ENCODE assay signal across 8 cellular contexts in the genomic region with DNA sequence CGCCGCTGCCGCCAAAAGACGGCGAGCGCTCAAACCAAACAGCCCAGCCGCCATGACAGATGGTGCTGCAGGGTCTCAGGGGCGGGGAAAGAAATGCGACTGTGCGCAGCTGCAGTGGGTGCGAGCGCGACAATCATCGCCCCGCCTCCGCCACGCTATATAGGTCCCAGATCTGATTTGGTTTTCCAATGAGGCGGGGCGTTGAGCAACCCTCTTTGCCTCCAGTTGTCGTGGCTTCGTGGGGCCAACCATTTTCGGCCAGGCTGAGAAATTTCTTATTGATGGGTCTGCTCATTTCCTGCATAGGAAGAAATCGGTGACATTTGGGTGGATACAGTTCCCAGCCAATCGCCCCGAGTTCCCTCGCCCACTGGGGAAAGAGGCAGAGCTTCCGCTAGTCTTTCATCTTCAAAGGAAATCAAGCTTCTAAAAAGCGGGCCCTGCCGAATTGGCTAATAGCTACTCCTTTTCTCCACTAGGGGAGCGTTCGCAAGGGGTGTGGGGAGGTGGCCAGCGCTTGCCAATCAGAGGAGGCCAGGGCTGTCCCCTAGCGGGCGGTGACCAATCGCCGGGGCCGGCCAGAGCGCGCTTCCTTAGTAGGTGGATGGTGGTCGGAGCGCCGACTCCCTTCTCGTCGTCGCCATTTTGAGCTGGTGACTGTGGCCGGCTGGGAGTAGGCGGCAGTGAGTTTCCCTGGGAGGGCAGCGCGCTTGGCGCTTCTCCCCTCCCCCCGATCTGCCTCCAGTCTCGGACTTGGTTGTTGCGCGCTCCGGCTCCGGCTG. TPM values are rescaled to one million over a fixed set of nuclear protein-coding genes. Genes with fewer than 3 reads are reported as not detected.
DNase-seq lines count a peak whose midpoint lies in the region; ATAC-seq and TF ChIP-seq lines count a peak whose summit lies in the region.

TSS of gene NDUFB11 (minus strand) at position 77 of the 782 bp plus-strand sequence. CDS start at position 54, 23 bp downstream.
A gene with protein sequence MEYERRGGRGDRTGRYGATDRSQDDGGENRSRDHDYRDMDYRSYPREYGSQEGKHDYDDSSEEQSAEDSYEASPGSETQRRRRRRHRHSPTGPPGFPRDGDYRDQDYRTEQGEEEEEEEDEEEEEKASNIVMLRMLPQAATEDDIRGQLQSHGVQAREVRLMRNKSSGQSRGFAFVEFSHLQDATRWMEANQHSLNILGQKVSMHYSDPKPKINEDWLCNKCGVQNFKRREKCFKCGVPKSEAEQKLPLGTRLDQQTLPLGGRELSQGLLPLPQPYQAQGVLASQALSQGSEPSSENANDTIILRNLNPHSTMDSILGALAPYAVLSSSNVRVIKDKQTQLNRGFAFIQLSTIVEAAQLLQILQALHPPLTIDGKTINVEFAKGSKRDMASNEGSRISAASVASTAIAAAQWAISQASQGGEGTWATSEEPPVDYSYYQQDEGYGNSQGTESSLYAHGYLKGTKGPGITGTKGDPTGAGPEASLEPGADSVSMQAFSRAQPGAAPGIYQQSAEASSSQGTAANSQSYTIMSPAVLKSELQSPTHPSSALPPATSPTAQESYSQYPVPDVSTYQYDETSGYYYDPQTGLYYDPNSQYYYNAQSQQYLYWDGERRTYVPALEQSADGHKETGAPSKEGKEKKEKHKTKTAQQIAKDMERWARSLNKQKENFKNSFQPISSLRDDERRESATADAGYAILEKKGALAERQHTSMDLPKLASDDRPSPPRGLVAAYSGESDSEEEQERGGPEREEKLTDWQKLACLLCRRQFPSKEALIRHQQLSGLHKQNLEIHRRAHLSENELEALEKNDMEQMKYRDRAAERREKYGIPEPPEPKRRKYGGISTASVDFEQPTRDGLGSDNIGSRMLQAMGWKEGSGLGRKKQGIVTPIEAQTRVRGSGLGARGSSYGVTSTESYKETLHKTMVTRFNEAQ (plus strand): TSS at position 596 of the 782 bp plus-strand sequence. CDS start 2,261 bp downstream, outside the sequence.

- H3K36me3 ChIP-seq in SK-N-MC (ENCODE audit: insufficient read depth, low read length) (peaks cover 32% of the 10 kb centered on the region; the same call in 1 of the 2 replicates), gastroesophageal sphincter (peaks cover 0 to 22% of the 10 kb centered on the region in 2 donors), suprapubic skin (no peaks in the 10 kb centered on the region)

- TF ChIP-seq EP300 in gastroesophageal sphincter (IDR thresholded peaks at IDR 0.05), result no peak
- TF ChIP-seq EP300 in suprapubic skin (IDR thresholded peaks at IDR 0.05), result no peak

- ATAC-seq in HG02571 (IDR thresholded peaks at IDR 0.05; ENCODE audit: unreplicated experiment) (peak; percentile 84), gastroesophageal sphincter (peak; percentile 98)

- no peaks in the 10 kb centered on the region for H3K27me3 ChIP-seq in gastroesophageal sphincter
- no peaks in the 10 kb centered on the region for H3K27me3 ChIP-seq in suprapubic skin

- peak within 1 kb of the TSS; percentile 95 for H3K27ac ChIP-seq in SK-N-MC
- peak within 1 kb of the TSS; percentile 90 to 97 (median 94) for H3K27ac ChIP-seq in gastroesophageal sphincter
- peak within 1 kb of the TSS; percentile 97 for H3K27ac ChIP-seq in suprapubic skin

- POLR2A ChIA-PET in GM10248 (lab: Yijun Ruan, JAX), result interaction anchor here (0.6 to 1.2 kb wide), 4 partner anchors 11 to 506 kb away, joined by 3 to 4 read pairs (median 3); no protein-coding TSS in a partner anchor

- DNase-seq in GM10248 (ENCODE audit: extremely low spot score), result peak; percentile 88
- DNase-seq in NB4 (ENCODE audit: low read depth), result peak; percentile 96
- peak; percentile 85 for DNase-seq in SK-N-MC (ENCODE audit: low read depth, low spot score)
- DNase-seq in activated naive CD4-positive, alpha-beta T cell treated with anti-CD3 and anti-CD28 coated beads, Interleukin-2, amount 10 ng/mL, durations not matched to agents 7 days and 5 days, result peak; percentile 94
- DNase-seq in nucleus accumbens (lab: John Stamatoyannopoulos, UW), result peak; percentile 36 to 95 (median 84)
- peak; percentile 96 for DNase-seq in suprapubic skin (ENCODE audit: low spot score in 2 of 2)

- H3K9me3 Mint-ChIP-seq in activated naive CD4-positive, alpha-beta T cell treated with anti-CD3 and anti-CD28 coated beads, Interleukin-2, amount 10 ng/mL, durations not matched to agents 7 days and 5 days, result peaks cover 3% of the 10 kb centered on the region

- peak within 1 kb of the TSS; percentile 94 for H3K9ac ChIP-seq in SK-N-MC (ENCODE audit: insufficient read length)

- H3K27ac Mint-ChIP-seq in activated naive CD4-positive, alpha-beta T cell treated with anti-CD3 and anti-CD28 coated beads, Interleukin-2, amount 10 ng/mL, durations not matched to agents 7 days and 5 days, result peak within 1 kb of the TSS; percentile 99

- peak within 1 kb of the TSS; percentile 95 for H3K4me3 Mint-ChIP-seq in activated naive CD4-positive, alpha-beta T cell treated with anti-CD3 and anti-CD28 coated beads, Interleukin-2, amount 10 ng/mL, durations not matched to agents 7 days and 5 days

- H3K4me1 Mint-ChIP-seq in activated naive CD4-positive, alpha-beta T cell treated with anti-CD3 and anti-CD28 coated beads, Interleukin-2, amount 10 ng/mL, durations not matched to agents 7 days and 5 days, result peaks cover 38% of the 10 kb centered on the region

- 0% methylated on average over 6 of the region's 56 CpGs; no CpG with 5 or more reads in 1 of the 2 donors for WGBS in gastroesophageal sphincter (ENCODE audit: low coverage in 1 of 2), 2 donors
- 38% methylated on average over 26 of the region's 56 CpGs for WGBS in suprapubic skin

- CTCF ChIA-PET in GM10248 (lab: Yijun Ruan, JAX), result interaction anchor here (0.8 to 1.7 kb wide), 9 partner anchors 9 to 46 kb away, joined by 3 to 10 read pairs (median 4); no protein-coding TSS in a partner anchor
- CTCF ChIA-PET in activated naive CD4-positive, alpha-beta T cell treated with anti-CD3 and anti-CD28 coated beads, Interleukin-2, amount 10 ng/mL, durations not matched to agents 7 days and 5 days (lab: Charles Lee), result interaction anchor here (1.2 kb wide), 3 partner anchors 14 to 23 kb away, joined by 3 read pairs; no protein-coding TSS in a partner anchor

- H3K36me3 Mint-ChIP-seq in activated naive CD4-positive, alpha-beta T cell treated with anti-CD3 and anti-CD28 coated beads, Interleukin-2, amount 10 ng/mL, durations not matched to agents 7 days and 5 days, result peaks cover 37% of the 10 kb centered on the region

- peak; percentile 26 for TF ChIP-seq CTCF in GM10248 (IDR thresholded peaks at IDR 0.05; ENCODE audit: control extremely low read depth, extremely low read depth, low read depth, missing control alignments)
- peak; percentile 27 for TF ChIP-seq CTCF in NB4 (IDR thresholded peaks at IDR 0.05; ENCODE audit: low read depth, low read length)
- peak; percentile 35 to 88 (median 72) for TF ChIP-seq CTCF in gastroesophageal sphincter (IDR thresholded peaks at IDR 0.05)
- peak; percentile 71 to 76 for TF ChIP-seq CTCF in suprapubic skin (IDR thresholded peaks at IDR 0.05)

- H3K9me3 ChIP-seq in SK-N-MC (ENCODE audit: low read depth, low read length), result no peaks in the 10 kb centered on the region
- no peaks in the 10 kb centered on the region for H3K9me3 ChIP-seq in gastroesophageal sphincter
- H3K9me3 ChIP-seq in suprapubic skin, result no peaks in the 10 kb centered on the region

- H3K4me1 ChIP-seq in gastroesophageal sphincter (peaks cover 0 to 33% (median 0%) of the 10 kb centered on the region in 3 donors), suprapubic skin (peaks cover 25% of the 10 kb centered on the region)

- TF ChIP-seq POLR2A in NB4 (IDR thresholded peaks at IDR 0.05; ENCODE audit: extremely low read depth, insufficient read length) (peak; percentile 69), gastroesophageal sphincter (IDR thresholded peaks at IDR 0.05) (peak; percentile 63 to 69), suprapubic skin (IDR thresholded peaks at IDR 0.05) (peak in 1 of 2 donors; percentile 68)

- H3K4me3 ChIP-seq in NB4 (ENCODE audit: low read depth, low read length), result peak within 1 kb of the TSS; percentile 97
- peak within 1 kb of the TSS; percentile 87 for H3K4me3 ChIP-seq in SK-N-MC
- H3K4me3 ChIP-seq in gastroesophageal sphincter, result peak within 1 kb of the TSS; percentile 65 to 73
- peak within 1 kb of the TSS; percentile 65 for H3K4me3 ChIP-seq in suprapubic skin

- peaks cover 4% of the 10 kb centered on the region for H3K27me3 Mint-ChIP-seq in activated naive CD4-positive, alpha-beta T cell treated with anti-CD3 and anti-CD28 coated beads, Interleukin-2, amount 10 ng/mL, durations not matched to agents 7 days and 5 days

RNA-seq across cellular contexts. Expression of gene NDUFB11, which starts in this region (rescaled TPM):
- 10 to 100 TPM; 43.3 to 66.8 (median 53.0) TPM for total RNA-seq in gastroesophageal sphincter
- 10 to 100 TPM; 28.0 to 67.3 (median 51.7) TPM for total RNA-seq in suprapubic skin

RNA-seq across cellular contexts. Expression of the second gene that starts in this region (rescaled TPM):
- total RNA-seq in gastroesophageal sphincter, result 10 to 100 TPM; 25.2 to 33.1 (median 29.2) TPM
- 10 to 100 TPM; 27.9 to 33.1 (median 30.2) TPM for total RNA-seq in suprapubic skin

Comparison
In these comparisons a context has a peak if more than half of its experiments do, and no peak if none do; other contexts are left out.
1. Peak in every context shown above with its lines: DNase-seq, ATAC-seq, H3K4me3 ChIP-seq and H3K27ac ChIP-seq.